In genomic region chr4:107472265-107472948, GRCh38 we compare ENCODE assay signal across 24 cellular contexts.
"Had no signal": no experiment of that assay in that cellular context is flagged by ENCODE, and none has a peak within 500 bp of the region (broad histone marks: within the 10 kb centered on the region; RNA-seq: fewer than 3 reads in every experiment).

No MANE protein-coding gene starts in this region.

- ATAC-seq: gastroesophageal sphincter; heart left ventricle; left lobe of liver; naive thymus-derived CD4-positive, alpha-beta T cell; right cardiac atrium; stimulated activated memory B cell treated with anti-CD40 and anti-IgM and Interleukin-4, amounts not matched to agents 10 μg/mL and 1 μg/mL and 100 μg/mL, for 72 hours; stimulated activated naive CD8-positive, alpha-beta T cell treated with anti-CD3 and anti-CD28 coated beads, Interleukin-15, Interleukin-2, amounts not matched to agents 100 U/mL and 50 U/mL, for 24 hours had no signal

- H3K36me3 ChIP-seq: gastroesophageal sphincter, heart left ventricle, prostate gland, spleen, tibial artery had no signal

- H3K79me2 ChIP-seq: hepatocyte had no signal

- H3K4me1 ChIP-seq: gastroesophageal sphincter, heart left ventricle, prostate gland, spleen, testis, tibial artery had no signal

- H3K9me3 ChIP-seq: gastroesophageal sphincter, heart left ventricle, prostate gland, testis, tibial artery had no signal

- H2AFZ ChIP-seq: hepatocyte had no signal

- DNase-seq: dermis blood vessel endothelial cell; effector memory CD4-positive, alpha-beta T cell; foreskin fibroblast; heart left ventricle; kidney; mesenchymal stem cell; midbrain; naive thymus-derived CD4-positive, alpha-beta T cell; nucleus accumbens; right cardiac atrium; spleen; stimulated activated CD4-positive, alpha-beta T cell treated with anti-CD3 and anti-CD28 coated beads, Interleukin-4, amount 100 ng/mL, for 4 hours; stimulated activated naive CD8-positive, alpha-beta T cell treated with anti-CD3 and anti-CD28 coated beads, Interleukin-15, Interleukin-2, amounts not matched to agents 100 U/mL and 50 U/mL, for 24 hours; substantia nigra; testis; tibial artery had no signal

- H3K4me3 ChIP-seq: coronary artery, gastroesophageal sphincter, heart left ventricle, hepatocyte, lung, prostate gland, skin epidermis, spleen, testis, tibial artery had no signal

- H3K4me2 ChIP-seq: hepatocyte had no signal

- H3K27me3 ChIP-seq: gastroesophageal sphincter, heart left ventricle, hepatocyte, spleen, testis, tibial artery had no signal

- H3K27ac ChIP-seq: coronary artery, gastroesophageal sphincter, heart left ventricle, hepatocyte, prostate gland, skin epidermis, spleen, testis, tibial artery had no signal
